ENCODE assay signal across 2 cellular contexts in genomic region chr13:53691417-53691816, GRCh38.
TF ChIP-seq lines count a peak whose summit lies in the region.

No MANE protein-coding gene starts in this region.

TF ChIP-seq in HepG2, 621 proteins besides CTCF, POLR2A, EP300 and RAD21 (continued from another document):
- TF ChIP-seq MTERF4 (CRISPR knock-in tag; IDR thresholded peaks at IDR 0.05): no peak
- peak; percentile 36 to 78; a peak in 2 of 4 replicates for TF ChIP-seq MAFK (conservative IDR thresholded peaks at IDR 0.05 in 1 of 2, IDR thresholded peaks at IDR 0.05 in 1 of 2; ENCODE audit: low read length in 2 of 2)
- no peak for TF ChIP-seq HOXA7 (CRISPR knock-in tag; IDR thresholded peaks at IDR 0.05)
- TF ChIP-seq ZNF556 (CRISPR knock-in tag; IDR thresholded peaks at IDR 0.05; ENCODE audit: borderline replicate concordance): no peak
- TF ChIP-seq E2F1 (CRISPR knock-in tag; IDR thresholded peaks at IDR 0.05): no peak
- no peak for TF ChIP-seq SRY (CRISPR knock-in tag; IDR thresholded peaks at IDR 0.05)
- no peak for TF ChIP-seq ZNF782 (CRISPR knock-in tag; IDR thresholded peaks at IDR 0.05; ENCODE audit: borderline replicate concordance)
- no peak for TF ChIP-seq NFIB (CRISPR knock-in tag; IDR thresholded peaks at IDR 0.05; ENCODE audit: borderline replicate concordance)
- TF ChIP-seq ZNF280D (CRISPR knock-in tag; IDR thresholded peaks at IDR 0.05): no peak
- TF ChIP-seq ATF7 (IDR thresholded peaks at IDR 0.05): no peak
- TF ChIP-seq ATF7 (CRISPR knock-in tag; IDR thresholded peaks at IDR 0.05): no peak
- TF ChIP-seq EED (CRISPR knock-in tag; IDR thresholded peaks at IDR 0.05): no peak
- peak; percentile 62 for TF ChIP-seq MAFF (IDR thresholded peaks at IDR 0.05; ENCODE audit: low read depth, low read length)

TF ChIP-seq in WTC11, 78 proteins besides CTCF, POLR2A, EP300 and RAD21 (continued from another document):
- TF ChIP-seq HMGXB4 (CRISPR knock-in tag; IDR thresholded peaks at IDR 0.05): no peak
- no peak for TF ChIP-seq ZNF281 (CRISPR knock-in tag; IDR thresholded peaks at IDR 0.05)
- TF ChIP-seq NR3C1 (CRISPR knock-in tag; conservative IDR thresholded peaks at IDR 0.05; ENCODE audit: low read depth): no peak
- TF ChIP-seq CREB1 (CRISPR knock-in tag; IDR thresholded peaks at IDR 0.05): no peak
- no peak for TF ChIP-seq ARID4B (CRISPR knock-in tag; IDR thresholded peaks at IDR 0.05; ENCODE audit: borderline replicate concordance)
- TF ChIP-seq SMAD3 (CRISPR knock-in tag; IDR thresholded peaks at IDR 0.05; ENCODE audit: borderline replicate concordance): no peak
- no peak for TF ChIP-seq ZNF121 (CRISPR knock-in tag; IDR thresholded peaks at IDR 0.05)
- TF ChIP-seq E2F1 (CRISPR knock-in tag; IDR thresholded peaks at IDR 0.05): no peak
- no peak for TF ChIP-seq IRF2 (CRISPR knock-in tag; IDR thresholded peaks at IDR 0.05; ENCODE audit: borderline replicate concordance, low read depth)
- TF ChIP-seq GTF2I (CRISPR knock-in tag; conservative IDR thresholded peaks at IDR 0.05): no peak
- TF ChIP-seq ATF3 (CRISPR knock-in tag; conservative IDR thresholded peaks at IDR 0.05): no peak
- TF ChIP-seq CBFB (CRISPR knock-in tag; IDR thresholded peaks at IDR 0.05; ENCODE audit: low read depth): no peak
- no peak for TF ChIP-seq NFYB (CRISPR knock-in tag; conservative IDR thresholded peaks at IDR 0.05; ENCODE audit: low read depth)
- TF ChIP-seq RORB (CRISPR knock-in tag; IDR thresholded peaks at IDR 0.05): no peak
- no peak for TF ChIP-seq PREB (CRISPR knock-in tag; IDR thresholded peaks at IDR 0.05; ENCODE audit: borderline replicate concordance)
- no peak for TF ChIP-seq PRDM15 (CRISPR knock-in tag; IDR thresholded peaks at IDR 0.05)
